23 cellular contexts compared by ENCODE assay signal in the genomic region with DNA sequence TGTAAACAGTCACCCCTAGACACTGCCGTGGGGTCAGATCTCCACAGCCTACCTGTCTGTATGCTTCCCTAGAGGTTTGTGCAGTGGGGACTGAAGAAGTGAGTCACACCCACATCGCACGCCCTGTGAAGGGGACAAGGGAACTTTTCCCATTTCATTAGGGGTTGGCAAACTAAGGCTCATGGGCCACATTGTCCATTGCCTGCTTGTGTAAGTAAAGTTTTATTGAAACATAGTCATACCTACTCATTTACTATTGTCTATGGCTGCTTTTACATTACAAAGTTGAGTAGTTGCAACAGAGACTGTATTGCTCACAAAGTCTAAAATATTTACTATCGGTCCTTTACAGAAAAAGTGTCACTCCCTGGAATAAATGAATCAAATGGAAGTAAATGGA.
"Had no signal": no experiment of that assay in that cellular context is flagged by ENCODE, and none has a peak within 500 bp of the region (broad histone marks: within the 10 kb centered on the region; RNA-seq: fewer than 3 reads in every experiment).

No MANE protein-coding gene starts in this region.

- H3K4me2 ChIP-seq: smooth muscle cell had no signal

- H3K9me3 ChIP-seq: esophagus squamous epithelium, mucosa of descending colon, ovary, stomach, thyroid gland had no signal

- ATAC-seq: effector memory CD8-positive, alpha-beta T cell; left lobe of liver; mucosa of descending colon; sciatic nerve had no signal

- H3K27me3 ChIP-seq: esophagus squamous epithelium, ovary, stomach, thyroid gland had no signal

- H3K27ac ChIP-seq: ovary had no signal

- H3K4me3 ChIP-seq: esophagus squamous epithelium, lung, mucosa of descending colon, ovary, smooth muscle cell, stomach, thyroid gland had no signal

- H3K36me3 ChIP-seq: esophagus squamous epithelium, ovary, stomach, thyroid gland had no signal

- DNase-seq: cortex of kidney; effector memory CD8-positive, alpha-beta T cell; erythroblast; esophagus squamous epithelium; foreskin melanocyte; kidney; naive B cell; nephron progenitor cell; occipital lobe; ovary; retina; stimulated activated CD4-positive, alpha-beta T cell treated with anti-CD3 and anti-CD28 coated beads, Interleukin-12 subunit alpha, Interleukin-12 subunit beta, amount 100 ng/mL, for 4 hours; stimulated activated CD4-positive, alpha-beta T cell treated with anti-CD3 and anti-CD28 coated beads, Interleukin-1b, Interleukin-23, amount 100 ng/mL, for 48 hours; stimulated activated CD4-positive, alpha-beta T cell treated with anti-CD3 and anti-CD28 coated beads, Interleukin-4, amount 100 ng/mL, for 1 hour; stimulated activated CD8-positive, alpha-beta memory T cell treated with anti-CD3 and anti-CD28 coated beads, Interleukin-4, amount 100 ng/mL, for 48 hours; stimulated activated naive CD4-positive, alpha-beta T cell; stomach; thyroid gland had no signal
